In the genomic region with DNA sequence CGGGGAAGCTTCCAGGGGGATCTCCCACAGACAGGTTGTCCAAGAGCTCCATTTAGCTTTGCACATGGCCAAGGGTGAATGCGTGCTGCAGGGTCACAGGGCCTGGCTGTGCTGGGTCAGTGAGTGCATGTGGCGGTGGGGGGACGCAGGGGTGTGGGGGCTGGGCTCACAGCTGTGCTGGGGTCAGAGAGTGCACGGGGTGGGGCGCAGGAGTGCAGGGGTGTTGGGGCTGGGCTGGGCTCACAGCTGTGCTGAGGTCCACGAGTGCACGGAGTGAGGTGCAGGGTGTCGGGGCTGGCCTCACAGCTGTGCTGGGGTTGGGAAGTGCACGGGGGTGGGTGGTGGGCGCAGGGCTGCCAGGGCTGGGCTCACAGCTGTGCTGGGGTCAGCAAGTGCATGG, we compare ENCODE assay signal across 14 cellular contexts.
"Had no signal": no experiment of that assay in that cellular context is flagged by ENCODE, and none has a peak within 500 bp of the region (broad histone marks: within the 10 kb centered on the region; RNA-seq: fewer than 3 reads in every experiment).

No MANE protein-coding gene starts in this region.

- H3K27ac ChIP-seq: epithelial cell of prostate, gastroesophageal sphincter, thoracic aorta, vagina had no signal

- H3K9me3 Mint-ChIP-seq: natural killer cell treated with Interleukin-12 subunit alpha and Interleukin-12 subunit beta and Interleukin-15 and Interleukin-18, amount 100 ng/mL, for 72 hours; stimulated activated naive CD8-positive, alpha-beta T cell treated with anti-CD3 and anti-CD28 coated beads, Interleukin-15, Interleukin-2, amounts not matched to agents 100 ng/mL and 50 ng/mL, for 24 hours had no signal

- DNase-seq: activated CD4-positive, alpha-beta T cell treated with anti-CD3 and anti-CD28 coated beads for 4 hours; activated CD8-positive, alpha-beta memory T cell treated with anti-CD3 and anti-CD28 coated beads, Interleukin-2, amount 50 U/mL, for 48 hours; activated CD8-positive, alpha-beta T cell treated with anti-CD3 and anti-CD28 coated beads, Interleukin-2, amount 10 ng/mL, durations not matched to agents 7 days and 5 days; activated naive CD4-positive, alpha-beta T cell; central memory CD4-positive, alpha-beta T cell; effector memory CD4-positive, alpha-beta T cell; stimulated activated CD4-positive, alpha-beta T cell treated with anti-CD3 and anti-CD28 coated beads, Interleukin-4, amount 100 ng/mL, for 1 hour; stimulated activated CD8-positive, alpha-beta memory T cell treated with anti-CD3 and anti-CD28 coated beads, Interleukin-4, amount 100 ng/mL, for 48 hours had no signal

- H3K36me3 ChIP-seq: gastroesophageal sphincter, thoracic aorta, vagina had no signal

- H3K27ac Mint-ChIP-seq: activated CD8-positive, alpha-beta T cell treated with anti-CD3 and anti-CD28 coated beads, Interleukin-2, amount 10 ng/mL, durations not matched to agents 7 days and 5 days; natural killer cell treated with Interleukin-12 subunit alpha and Interleukin-12 subunit beta and Interleukin-15 and Interleukin-18, amount 100 ng/mL, for 72 hours; stimulated activated naive CD8-positive, alpha-beta T cell treated with anti-CD3 and anti-CD28 coated beads, Interleukin-15, Interleukin-2, amounts not matched to agents 100 ng/mL and 50 ng/mL, for 24 hours had no signal

- H3K9me3 ChIP-seq: gastroesophageal sphincter, thoracic aorta, vagina had no signal

- H3K36me3 Mint-ChIP-seq: natural killer cell treated with Interleukin-12 subunit alpha and Interleukin-12 subunit beta and Interleukin-15 and Interleukin-18, amount 100 ng/mL, for 72 hours had no signal

- H3K4me1 ChIP-seq: gastroesophageal sphincter, vagina had no signal

- H3K4me3 ChIP-seq: gastroesophageal sphincter, thoracic aorta, vagina had no signal

- H3K4me3 Mint-ChIP-seq: activated CD8-positive, alpha-beta T cell treated with anti-CD3 and anti-CD28 coated beads, Interleukin-2, amount 10 ng/mL, durations not matched to agents 7 days and 5 days; natural killer cell treated with Interleukin-12 subunit alpha and Interleukin-12 subunit beta and Interleukin-15 and Interleukin-18, amount 100 ng/mL, for 72 hours; stimulated activated naive CD8-positive, alpha-beta T cell treated with anti-CD3 and anti-CD28 coated beads, Interleukin-15, Interleukin-2, amounts not matched to agents 100 ng/mL and 50 ng/mL, for 24 hours had no signal

- H3K27me3 ChIP-seq: vagina had no signal
